Comparison of ENCODE assay signal across 1 cellular context in the genomic region with DNA sequence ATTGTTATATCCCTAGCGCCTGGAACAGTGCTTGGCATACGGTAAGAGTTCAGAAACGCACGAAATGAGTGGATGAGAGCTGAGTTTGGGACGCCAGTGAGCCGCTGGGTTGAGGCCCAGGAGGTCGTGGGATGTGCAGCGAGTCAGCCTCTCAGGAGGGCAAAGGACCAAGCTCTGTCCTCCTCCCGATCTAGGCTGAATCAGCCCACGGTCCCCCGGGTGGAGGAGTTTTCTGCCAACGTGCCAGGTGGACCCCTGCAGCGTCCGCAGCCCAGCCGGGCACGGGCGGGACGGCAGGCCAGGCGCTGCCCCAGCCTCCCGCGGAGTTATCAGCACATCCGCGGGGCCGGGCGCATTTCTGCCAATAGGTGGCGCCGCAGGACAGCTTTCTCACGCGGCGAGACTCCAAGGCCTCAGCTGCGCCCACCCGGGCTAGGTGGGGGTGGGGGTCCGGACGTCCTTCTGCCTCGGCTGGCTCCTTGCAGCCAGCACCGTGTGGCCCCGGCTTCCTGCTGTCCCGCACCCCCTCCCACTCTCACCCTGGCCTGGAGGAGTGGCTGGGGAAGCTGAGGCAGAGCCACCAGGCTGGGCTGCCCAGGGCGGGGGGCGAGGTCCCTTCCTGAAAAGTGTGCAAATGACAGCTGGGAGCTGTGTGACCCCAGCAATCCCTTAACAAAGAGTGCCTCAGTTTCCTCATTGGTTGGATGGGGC.
A peak's percentile ranks its signal among the peaks of the same experiment; 100 is the strongest.
TF ChIP-seq lines count a peak whose summit lies in the region.

No MANE protein-coding gene starts in this region.

TF ChIP-seq in HepG2, 621 proteins besides CTCF, POLR2A, EP300 and RAD21 (continued from another document and continues in another):
- TF ChIP-seq TEAD2 (CRISPR knock-in tag; IDR thresholded peaks at IDR 0.05) (no peak), KLF11 (CRISPR knock-in tag; IDR thresholded peaks at IDR 0.05) (no peak), ZNF710 (CRISPR knock-in tag; IDR thresholded peaks at IDR 0.05; ENCODE audit: borderline replicate concordance) (0 out of 2 replicates have a peak, but pooled peaks have one; percentile 15), ZNF367 (CRISPR knock-in tag; IDR thresholded peaks at IDR 0.05; ENCODE audit: borderline replicate concordance) (no peak), MED1 (CRISPR knock-in tag; IDR thresholded peaks at IDR 0.05) (no peak), KDM5B (CRISPR knock-in tag; IDR thresholded peaks at IDR 0.05; ENCODE audit: borderline replicate concordance) (peak; percentile 42; the same call in 1 of the 2 replicates), PHF8 (CRISPR knock-in tag; IDR thresholded peaks at IDR 0.05) (0 out of 2 replicates have a peak, but pooled peaks have one; percentile 40), GATAD1 (CRISPR knock-in tag; IDR thresholded peaks at IDR 0.05) (peak; percentile 53), FUBP1 (CRISPR knock-in tag; IDR thresholded peaks at IDR 0.05; ENCODE audit: borderline replicate concordance) (no peak), FOXA1 (IDR thresholded peaks at IDR 0.05) (no peak), FOXA1 (CRISPR knock-in tag; IDR thresholded peaks at IDR 0.05) (no peak), ZNF775 (CRISPR knock-in tag; IDR thresholded peaks at IDR 0.05; ENCODE audit: borderline replicate concordance) (no peak), MEIS1 (CRISPR knock-in tag; IDR thresholded peaks at IDR 0.05; ENCODE audit: borderline replicate concordance) (peak; percentile 53; the same call in 1 of the 2 replicates), NFE2L2 (IDR thresholded peaks at IDR 0.05; ENCODE audit: low read length) (no peak), ISL2 (CRISPR knock-in tag; IDR thresholded peaks at IDR 0.05) (0 out of 2 replicates have a peak, but pooled peaks have one; percentile 36), ZNF841 (CRISPR knock-in tag; IDR thresholded peaks at IDR 0.05; ENCODE audit: borderline replicate concordance) (no peak), ZNF34 (CRISPR knock-in tag; IDR thresholded peaks at IDR 0.05; ENCODE audit: borderline replicate concordance) (0 out of 2 replicates have a peak, but pooled peaks have one; percentile 70), SKI (IDR thresholded peaks at IDR 0.05; ENCODE audit: partially characterized antibody) (no peak), HES4 (CRISPR knock-in tag; IDR thresholded peaks at IDR 0.05; ENCODE audit: borderline replicate concordance) (0 out of 2 replicates have a peak, but pooled peaks have one; percentile 21), ZNF709 (CRISPR knock-in tag; IDR thresholded peaks at IDR 0.05) (0 out of 2 replicates have a peak, but pooled peaks have one; percentile 67), SALL2 (CRISPR knock-in tag; IDR thresholded peaks at IDR 0.05) (no peak), ZNF30 (CRISPR knock-in tag; IDR thresholded peaks at IDR 0.05) (no peak), EEA1 (CRISPR knock-in tag; IDR thresholded peaks at IDR 0.05; ENCODE audit: borderline replicate concordance) (peak; percentile 14; the same call in 1 of the 2 replicates), ZNF724P (CRISPR knock-in tag; IDR thresholded peaks at IDR 0.05; ENCODE audit: borderline replicate concordance) (no peak), AHDC1 (CRISPR knock-in tag; IDR thresholded peaks at IDR 0.05; ENCODE audit: borderline replicate concordance) (no peak), YY1 (IDR thresholded peaks at IDR 0.05; ENCODE audit: insufficient read depth, insufficient replicate concordance, low read depth, low read length) (peak; percentile 42), FLYWCH1 (CRISPR knock-in tag; IDR thresholded peaks at IDR 0.05) (no peak), KLF9 (CRISPR knock-in tag; IDR thresholded peaks at IDR 0.05; ENCODE audit: low read depth) (no peak), ATM (IDR thresholded peaks at IDR 0.05; ENCODE audit: borderline replicate concordance) (no peak)
- TF ChIP-seq, protein P1, sequence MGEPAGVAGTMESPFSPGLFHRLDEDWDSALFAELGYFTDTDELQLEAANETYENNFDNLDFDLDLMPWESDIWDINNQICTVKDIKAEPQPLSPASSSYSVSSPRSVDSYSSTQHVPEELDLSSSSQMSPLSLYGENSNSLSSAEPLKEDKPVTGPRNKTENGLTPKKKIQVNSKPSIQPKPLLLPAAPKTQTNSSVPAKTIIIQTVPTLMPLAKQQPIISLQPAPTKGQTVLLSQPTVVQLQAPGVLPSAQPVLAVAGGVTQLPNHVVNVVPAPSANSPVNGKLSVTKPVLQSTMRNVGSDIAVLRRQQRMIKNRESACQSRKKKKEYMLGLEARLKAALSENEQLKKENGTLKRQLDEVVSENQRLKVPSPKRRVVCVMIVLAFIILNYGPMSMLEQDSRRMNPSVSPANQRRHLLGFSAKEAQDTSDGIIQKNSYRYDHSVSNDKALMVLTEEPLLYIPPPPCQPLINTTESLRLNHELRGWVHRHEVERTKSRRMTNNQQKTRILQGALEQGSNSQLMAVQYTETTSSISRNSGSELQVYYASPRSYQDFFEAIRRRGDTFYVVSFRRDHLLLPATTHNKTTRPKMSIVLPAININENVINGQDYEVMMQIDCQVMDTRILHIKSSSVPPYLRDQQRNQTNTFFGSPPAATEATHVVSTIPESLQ (CRISPR knock-in tag; conservative IDR thresholded peaks at IDR 0.05), result no peak
- TF ChIP-seq, protein P2, sequence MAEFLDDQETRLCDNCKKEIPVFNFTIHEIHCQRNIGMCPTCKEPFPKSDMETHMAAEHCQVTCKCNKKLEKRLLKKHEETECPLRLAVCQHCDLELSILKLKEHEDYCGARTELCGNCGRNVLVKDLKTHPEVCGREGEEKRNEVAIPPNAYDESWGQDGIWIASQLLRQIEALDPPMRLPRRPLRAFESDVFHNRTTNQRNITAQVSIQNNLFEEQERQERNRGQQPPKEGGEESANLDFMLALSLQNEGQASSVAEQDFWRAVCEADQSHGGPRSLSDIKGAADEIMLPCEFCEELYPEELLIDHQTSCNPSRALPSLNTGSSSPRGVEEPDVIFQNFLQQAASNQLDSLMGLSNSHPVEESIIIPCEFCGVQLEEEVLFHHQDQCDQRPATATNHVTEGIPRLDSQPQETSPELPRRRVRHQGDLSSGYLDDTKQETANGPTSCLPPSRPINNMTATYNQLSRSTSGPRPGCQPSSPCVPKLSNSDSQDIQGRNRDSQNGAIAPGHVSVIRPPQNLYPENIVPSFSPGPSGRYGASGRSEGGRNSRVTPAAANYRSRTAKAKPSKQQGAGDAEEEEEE (CRISPR knock-in tag; IDR thresholded peaks at IDR 0.05; ENCODE audit: borderline replicate concordance), result no peak
- TF ChIP-seq, protein P3, sequence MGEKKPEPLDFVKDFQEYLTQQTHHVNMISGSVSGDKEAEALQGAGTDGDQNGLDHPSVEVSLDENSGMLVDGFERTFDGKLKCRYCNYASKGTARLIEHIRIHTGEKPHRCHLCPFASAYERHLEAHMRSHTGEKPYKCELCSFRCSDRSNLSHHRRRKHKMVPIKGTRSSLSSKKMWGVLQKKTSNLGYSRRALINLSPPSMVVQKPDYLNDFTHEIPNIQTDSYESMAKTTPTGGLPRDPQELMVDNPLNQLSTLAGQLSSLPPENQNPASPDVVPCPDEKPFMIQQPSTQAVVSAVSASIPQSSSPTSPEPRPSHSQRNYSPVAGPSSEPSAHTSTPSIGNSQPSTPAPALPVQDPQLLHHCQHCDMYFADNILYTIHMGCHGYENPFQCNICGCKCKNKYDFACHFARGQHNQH (CRISPR knock-in tag; IDR thresholded peaks at IDR 0.05), result peak; percentile 33; the same call in 1 of the 2 replicates
- TF ChIP-seq, protein P4, sequence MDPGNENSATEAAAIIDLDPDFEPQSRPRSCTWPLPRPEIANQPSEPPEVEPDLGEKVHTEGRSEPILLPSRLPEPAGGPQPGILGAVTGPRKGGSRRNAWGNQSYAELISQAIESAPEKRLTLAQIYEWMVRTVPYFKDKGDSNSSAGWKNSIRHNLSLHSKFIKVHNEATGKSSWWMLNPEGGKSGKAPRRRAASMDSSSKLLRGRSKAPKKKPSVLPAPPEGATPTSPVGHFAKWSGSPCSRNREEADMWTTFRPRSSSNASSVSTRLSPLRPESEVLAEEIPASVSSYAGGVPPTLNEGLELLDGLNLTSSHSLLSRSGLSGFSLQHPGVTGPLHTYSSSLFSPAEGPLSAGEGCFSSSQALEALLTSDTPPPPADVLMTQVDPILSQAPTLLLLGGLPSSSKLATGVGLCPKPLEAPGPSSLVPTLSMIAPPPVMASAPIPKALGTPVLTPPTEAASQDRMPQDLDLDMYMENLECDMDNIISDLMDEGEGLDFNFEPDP (CRISPR knock-in tag; conservative IDR thresholded peaks at IDR 0.05), result no peak
